In the genomic region with DNA sequence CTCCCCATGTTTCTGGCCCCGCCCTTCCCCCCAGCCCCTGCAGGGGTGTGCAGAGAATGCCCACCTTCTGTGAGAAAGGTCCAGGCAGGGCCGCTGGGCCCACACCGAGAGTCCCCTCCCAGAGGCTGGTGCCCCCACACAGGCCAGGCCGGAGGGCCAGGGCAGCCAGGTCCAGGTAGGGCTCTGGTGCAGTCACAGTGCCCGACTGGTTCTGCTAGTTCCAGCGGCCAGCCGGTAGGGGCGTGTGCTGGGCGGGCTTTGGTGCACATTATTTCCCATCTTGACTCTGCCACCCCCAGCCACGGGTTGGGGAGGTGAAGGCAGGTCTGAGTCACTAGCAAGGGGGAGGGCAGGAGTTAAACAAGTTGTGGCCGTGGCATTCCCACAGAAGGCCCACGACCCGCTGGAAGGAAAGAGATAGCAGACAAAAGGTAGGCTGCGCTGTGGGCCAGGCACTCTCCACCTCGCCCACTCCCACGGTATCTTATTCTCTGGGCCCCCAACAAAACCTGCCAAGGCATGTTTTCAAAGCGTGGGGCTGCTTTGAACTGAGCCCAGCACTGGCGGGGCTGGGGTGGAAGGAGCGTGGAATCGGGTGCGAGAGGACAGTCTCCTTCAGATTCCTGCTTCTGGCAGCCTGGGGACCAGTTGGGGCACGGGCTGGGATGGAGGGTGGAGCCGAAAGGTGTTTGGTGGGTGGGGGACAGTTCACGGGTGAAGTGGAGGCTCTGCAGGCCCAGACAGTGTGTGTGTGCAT, we compare ENCODE assay signal across 6 cellular contexts. TPM values are rescaled to one million over a fixed set of nuclear protein-coding genes. Genes with fewer than 3 reads are reported as not detected.
DNase-seq lines count a peak whose midpoint lies in the region; ATAC-seq and TF ChIP-seq lines count a peak whose summit lies in the region.

No MANE protein-coding gene starts in this region.

- DNase-seq in GM03348 (ENCODE audit: low spot score) (peak; percentile 25), mesenchymal stem cell (peak; percentile 34), globus pallidus (ENCODE audit: low spot score) (no peak), esophagus muscularis mucosa (ENCODE audit: extremely low spot score) (no peak)
- no peak for DNase-seq in central memory CD4-positive, alpha-beta T cell

- H3K27me3 Mint-ChIP-seq in activated T-helper 17 cell treated with anti-CD3 and anti-CD28 coated beads, Interleukin-2, amount 50 U/mL, for 72 hours, result peaks cover 37% of the 10 kb centered on the region

- H3K18ac ChIP-seq in mesenchymal stem cell (ENCODE audit: low read depth in 1 of 2, low read length in 2 of 2), result peak overlapping the region; percentile 23 to 46

- H2BK120ac ChIP-seq in mesenchymal stem cell (ENCODE audit: low read depth, low read length), result no peak overlapping the region

- intact Hi-C loops in esophagus muscularis mucosa (cut with DNase I), result no loop called here

- TF ChIP-seq POLR2A in esophagus muscularis mucosa (IDR thresholded peaks at IDR 0.05; ENCODE audit: low read depth), result no peak

- H3K4me3 ChIP-seq in mesenchymal stem cell (ENCODE audit: insufficient read depth in 1 of 2, low read depth in 1 of 2, low read length in 2 of 2) (no peak overlapping the region), esophagus muscularis mucosa (peak overlapping the region in 1 of 4 donors; percentile 9)

- H2AFZ ChIP-seq in mesenchymal stem cell (ENCODE audit: low read depth, low read length), result no peak overlapping the region

- no peak overlapping the region for H4K91ac ChIP-seq in mesenchymal stem cell (ENCODE audit: low read length)

- no peaks in the 10 kb centered on the region for H3K79me1 ChIP-seq in mesenchymal stem cell (replicated peaks; ENCODE audit: low read length, poor library complexity, severe bottlenecking)

- ATAC-seq in activated T-helper 17 cell treated with anti-CD3 and anti-CD28 coated beads, Interleukin-2, amount 50 U/mL, for 72 hours (replicated peaks), result peak; percentile 70

- H2BK5ac ChIP-seq in mesenchymal stem cell (ENCODE audit: low read depth, low read length, poor library complexity, severe bottlenecking), result no peak overlapping the region

- peaks cover 34 to 63% of the 10 kb centered on the region in 2 experiments for H3K27me3 ChIP-seq in mesenchymal stem cell (ENCODE audit: control insufficient read depth in 1 of 2, insufficient read depth in 1 of 2, low read length in 2 of 2)
- peaks cover 0 to 57% (median 29%) of the 10 kb centered on the region in 4 donors for H3K27me3 ChIP-seq in esophagus muscularis mucosa

- H2BK12ac ChIP-seq in mesenchymal stem cell (ENCODE audit: low read length in 2 of 2), result no peak overlapping the region

- H3K27ac ChIP-seq in mesenchymal stem cell (ENCODE audit: low read length, poor library complexity, severe bottlenecking), result no peak overlapping the region
- H3K27ac ChIP-seq in esophagus muscularis mucosa (replicated peaks in 1 of 4), result no peak overlapping the region

- no peak overlapping the region for H3K23ac ChIP-seq in mesenchymal stem cell (ENCODE audit: low read length in 2 of 2)

- H3K36me3 ChIP-seq in mesenchymal stem cell (ENCODE audit: control insufficient read depth in 1 of 2, insufficient read depth in 2 of 2, low read depth in 1 of 2, low read length in 2 of 2) (peaks cover 0 to 3% of the 10 kb centered on the region in 2 experiments), esophagus muscularis mucosa (peaks cover 0 to 17% (median 0%) of the 10 kb centered on the region in 4 donors)

- no peaks in the 10 kb centered on the region for H3K9me3 Mint-ChIP-seq in activated T-helper 17 cell treated with anti-CD3 and anti-CD28 coated beads, Interleukin-2, amount 50 U/mL, for 72 hours

- H3K9me3 ChIP-seq in mesenchymal stem cell (ENCODE audit: control insufficient read depth, low read length) (no peaks in the 10 kb centered on the region), esophagus muscularis mucosa (no peaks in the 10 kb centered on the region)

- H3K4me2 ChIP-seq in mesenchymal stem cell (ENCODE audit: low read length, poor library complexity, severe bottlenecking), result peak overlapping the region; percentile 12

- peaks cover 15% of the 10 kb centered on the region for H3K4me1 Mint-ChIP-seq in activated T-helper 17 cell treated with anti-CD3 and anti-CD28 coated beads, Interleukin-2, amount 50 U/mL, for 72 hours

- no peaks in the 10 kb centered on the region for H3K36me3 Mint-ChIP-seq in activated T-helper 17 cell treated with anti-CD3 and anti-CD28 coated beads, Interleukin-2, amount 50 U/mL, for 72 hours (ENCODE audit: low read depth)

- H3K4me1 ChIP-seq in mesenchymal stem cell (ENCODE audit: control insufficient read depth, insufficient read depth, low read depth, low read length) (peaks cover 29% of the 10 kb centered on the region), esophagus muscularis mucosa (peaks cover 18 to 27% (median 21%) of the 10 kb centered on the region in 4 donors)

- WGBS in mesenchymal stem cell, result 50% methylated on average over 22 of the region's 24 CpGs
- 68% methylated on average over 17 of the region's 24 CpGs for WGBS in esophagus muscularis mucosa

- no peak overlapping the region for H3K4ac ChIP-seq in mesenchymal stem cell (ENCODE audit: low read depth in 1 of 2, low read length in 2 of 2)

- H3K27ac Mint-ChIP-seq in activated T-helper 17 cell treated with anti-CD3 and anti-CD28 coated beads, Interleukin-2, amount 50 U/mL, for 72 hours, result no peak overlapping the region

- no peak overlapping the region for H2BK15ac ChIP-seq in mesenchymal stem cell (ENCODE audit: low read depth, poor library complexity, severe bottlenecking)

- H3K9ac ChIP-seq in mesenchymal stem cell (ENCODE audit: low read length), result no peak overlapping the region

- TF ChIP-seq EP300 in esophagus muscularis mucosa (IDR thresholded peaks at IDR 0.05), result no peak

- no peak overlapping the region for H3K14ac ChIP-seq in mesenchymal stem cell (ENCODE audit: low read length in 2 of 2)

- no peak for TF ChIP-seq CTCF in esophagus muscularis mucosa (IDR thresholded peaks at IDR 0.05)

- H3K4me3 Mint-ChIP-seq in activated T-helper 17 cell treated with anti-CD3 and anti-CD28 coated beads, Interleukin-2, amount 50 U/mL, for 72 hours, result peak overlapping the region; percentile 28

- H4K8ac ChIP-seq in mesenchymal stem cell (ENCODE audit: low read length), result no peak overlapping the region

- no peak overlapping the region for H2AK5ac ChIP-seq in mesenchymal stem cell (ENCODE audit: low read length, severe bottlenecking)

RNA-seq across cellular contexts. Expression of gene EPN3, which starts 1.9 kb away (rescaled TPM):
- not detected for total RNA-seq in activated T-helper 17 cell treated with anti-CD3 and anti-CD28 coated beads, Interleukin-2, amount 50 U/mL, for 72 hours
- polyA plus RNA-seq in mesenchymal stem cell (2013, experiment 1 of 2), result 0.01 TPM
- not detected for polyA plus RNA-seq in mesenchymal stem cell (2013, experiment 2 of 2)
- not detected for total RNA-seq in esophagus muscularis mucosa

RNA-seq across cellular contexts. Expression of gene SPATA20, which starts 12.6 kb away (rescaled TPM):
- 10 to 100 TPM in 1 of 2 donors, 1 to 10 TPM in 1; 9.1 to 12.7 TPM for total RNA-seq in activated T-helper 17 cell treated with anti-CD3 and anti-CD28 coated beads, Interleukin-2, amount 50 U/mL, for 72 hours
- polyA plus RNA-seq in mesenchymal stem cell (2013, experiment 1 of 2), result 36.6 TPM
- 37.2 TPM for polyA plus RNA-seq in mesenchymal stem cell (2013, experiment 2 of 2)
- total RNA-seq in esophagus muscularis mucosa, result 10 to 100 TPM; 44.1 to 64.4 (median 54.6) TPM

RNA-seq across cellular contexts. Expression of gene CACNA1G, which starts 26.1 kb away (rescaled TPM):
- total RNA-seq in activated T-helper 17 cell treated with anti-CD3 and anti-CD28 coated beads, Interleukin-2, amount 50 U/mL, for 72 hours, result under 1 TPM in 1 of 2 donors, not detected in 1; 0.11 TPM
- 0.01 TPM for polyA plus RNA-seq in mesenchymal stem cell (2013, experiment 1 of 2)
- 0.01 TPM for polyA plus RNA-seq in mesenchymal stem cell (2013, experiment 2 of 2)
- total RNA-seq in esophagus muscularis mucosa, result under 1 TPM in 3 of 4 donors, not detected in 1; 0.39 to 0.63 (median 0.50) TPM

RNA-seq across cellular contexts. Expression of gene MYCBPAP, which starts 26.2 kb away (rescaled TPM):
- 1 to 10 TPM; 2.1 to 3.2 TPM for total RNA-seq in activated T-helper 17 cell treated with anti-CD3 and anti-CD28 coated beads, Interleukin-2, amount 50 U/mL, for 72 hours
- polyA plus RNA-seq in mesenchymal stem cell (2013, experiment 1 of 2), result 0.23 TPM
- polyA plus RNA-seq in mesenchymal stem cell (2013, experiment 2 of 2), result 0.03 TPM
- 1 to 10 TPM in 2 of 4 donors, under 1 TPM in 1, not detected in 1; 0.33 to 1.6 (median 1.2) TPM for total RNA-seq in esophagus muscularis mucosa

RNA-seq across cellular contexts. Expression of gene RSAD1, which starts 55.7 kb away (rescaled TPM):
- 10 to 100 TPM; 21.3 to 29.5 TPM for total RNA-seq in activated T-helper 17 cell treated with anti-CD3 and anti-CD28 coated beads, Interleukin-2, amount 50 U/mL, for 72 hours
- 9.6 TPM for polyA plus RNA-seq in mesenchymal stem cell (2013, experiment 1 of 2)
- 9.3 TPM for polyA plus RNA-seq in mesenchymal stem cell (2013, experiment 2 of 2)
- 10 to 100 TPM; 12.9 to 24.6 (median 16.1) TPM for total RNA-seq in esophagus muscularis mucosa

Comparison
In these comparisons a context has a peak if more than half of its experiments do, and no peak if none do; other contexts are left out.
1. DNase-seq: peak in GM03348 (single experiment) and mesenchymal stem cell (single experiment); none in central memory CD4-positive, alpha-beta T cell (single experiment), globus pallidus (single experiment) and esophagus muscularis mucosa (single experiment).